3 cellular contexts compared by ENCODE assay signal in the genomic region with DNA sequence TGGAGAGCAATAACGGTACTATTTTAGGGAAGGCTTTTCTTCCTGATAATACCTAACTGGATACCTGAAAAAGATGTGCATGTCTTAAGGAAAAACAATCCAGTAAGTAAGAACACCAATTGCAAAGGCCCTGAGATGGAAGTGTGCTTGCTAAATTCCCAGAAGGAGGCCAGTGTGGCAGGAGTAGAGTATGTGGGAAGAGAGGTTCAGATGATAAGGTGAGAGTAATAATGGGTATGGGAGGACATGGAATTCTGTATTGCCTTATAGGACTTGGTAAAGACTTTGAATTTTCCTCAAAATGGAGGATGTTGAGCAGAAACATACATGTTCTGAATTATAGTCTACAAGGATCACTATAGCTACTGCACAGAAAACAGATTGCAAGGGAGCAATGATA.
TF ChIP-seq lines count a peak whose summit lies in the region.

No MANE protein-coding gene starts in this region.

TF ChIP-seq in HepG2, 621 proteins besides CTCF, POLR2A, EP300 and RAD21:
- TF ChIP-seq ZNF317 (CRISPR knock-in tag; IDR thresholded peaks at IDR 0.05) (peak; percentile 96), ZNF776 (CRISPR knock-in tag; IDR thresholded peaks at IDR 0.05) (no peak)

TF ChIP-seq in HCT116, 20 proteins besides CTCF, POLR2A, EP300 and RAD21:
- no peak for TF ChIP-seq ZNF274 (IDR thresholded peaks at IDR 0.05; ENCODE audit: low read depth, low read length)
- no peak for TF ChIP-seq EZH2 (IDR thresholded peaks at IDR 0.05)
- no peak for TF ChIP-seq FOSL1 (IDR thresholded peaks at IDR 0.05; ENCODE audit: low read depth)
- TF ChIP-seq, protein P1, sequence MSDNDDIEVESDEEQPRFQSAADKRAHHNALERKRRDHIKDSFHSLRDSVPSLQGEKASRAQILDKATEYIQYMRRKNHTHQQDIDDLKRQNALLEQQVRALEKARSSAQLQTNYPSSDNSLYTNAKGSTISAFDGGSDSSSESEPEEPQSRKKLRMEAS (IDR thresholded peaks at IDR 0.05) = no peak
- peak; percentile 51; the same call in 1 of the 2 replicates for TF ChIP-seq CBX3 (IDR thresholded peaks at IDR 0.05; ENCODE audit: low read depth)
- TF ChIP-seq, protein P2, sequence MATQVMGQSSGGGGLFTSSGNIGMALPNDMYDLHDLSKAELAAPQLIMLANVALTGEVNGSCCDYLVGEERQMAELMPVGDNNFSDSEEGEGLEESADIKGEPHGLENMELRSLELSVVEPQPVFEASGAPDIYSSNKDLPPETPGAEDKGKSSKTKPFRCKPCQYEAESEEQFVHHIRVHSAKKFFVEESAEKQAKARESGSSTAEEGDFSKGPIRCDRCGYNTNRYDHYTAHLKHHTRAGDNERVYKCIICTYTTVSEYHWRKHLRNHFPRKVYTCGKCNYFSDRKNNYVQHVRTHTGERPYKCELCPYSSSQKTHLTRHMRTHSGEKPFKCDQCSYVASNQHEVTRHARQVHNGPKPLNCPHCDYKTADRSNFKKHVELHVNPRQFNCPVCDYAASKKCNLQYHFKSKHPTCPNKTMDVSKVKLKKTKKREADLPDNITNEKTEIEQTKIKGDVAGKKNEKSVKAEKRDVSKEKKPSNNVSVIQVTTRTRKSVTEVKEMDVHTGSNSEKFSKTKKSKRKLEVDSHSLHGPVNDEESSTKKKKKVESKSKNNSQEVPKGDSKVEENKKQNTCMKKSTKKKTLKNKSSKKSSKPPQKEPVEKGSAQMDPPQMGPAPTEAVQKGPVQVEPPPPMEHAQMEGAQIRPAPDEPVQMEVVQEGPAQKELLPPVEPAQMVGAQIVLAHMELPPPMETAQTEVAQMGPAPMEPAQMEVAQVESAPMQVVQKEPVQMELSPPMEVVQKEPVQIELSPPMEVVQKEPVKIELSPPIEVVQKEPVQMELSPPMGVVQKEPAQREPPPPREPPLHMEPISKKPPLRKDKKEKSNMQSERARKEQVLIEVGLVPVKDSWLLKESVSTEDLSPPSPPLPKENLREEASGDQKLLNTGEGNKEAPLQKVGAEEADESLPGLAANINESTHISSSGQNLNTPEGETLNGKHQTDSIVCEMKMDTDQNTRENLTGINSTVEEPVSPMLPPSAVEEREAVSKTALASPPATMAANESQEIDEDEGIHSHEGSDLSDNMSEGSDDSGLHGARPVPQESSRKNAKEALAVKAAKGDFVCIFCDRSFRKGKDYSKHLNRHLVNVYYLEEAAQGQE (IDR thresholded peaks at IDR 0.05; ENCODE audit: low read depth) = no peak
- no peak for TF ChIP-seq ELF1 (IDR thresholded peaks at IDR 0.05; ENCODE audit: borderline replicate concordance, low read depth)
- no peak for TF ChIP-seq EGR1 (IDR thresholded peaks at IDR 0.05; ENCODE audit: low read depth)

TF ChIP-seq in WTC11, 78 proteins besides CTCF, POLR2A, EP300 and RAD21:
- TF ChIP-seq ZNF317 (CRISPR knock-in tag; IDR thresholded peaks at IDR 0.05; ENCODE audit: borderline replicate concordance, low read depth) (peak; percentile 86), IRF2 (CRISPR knock-in tag; IDR thresholded peaks at IDR 0.05; ENCODE audit: borderline replicate concordance, low read depth) (no peak)
